In the genomic region with DNA sequence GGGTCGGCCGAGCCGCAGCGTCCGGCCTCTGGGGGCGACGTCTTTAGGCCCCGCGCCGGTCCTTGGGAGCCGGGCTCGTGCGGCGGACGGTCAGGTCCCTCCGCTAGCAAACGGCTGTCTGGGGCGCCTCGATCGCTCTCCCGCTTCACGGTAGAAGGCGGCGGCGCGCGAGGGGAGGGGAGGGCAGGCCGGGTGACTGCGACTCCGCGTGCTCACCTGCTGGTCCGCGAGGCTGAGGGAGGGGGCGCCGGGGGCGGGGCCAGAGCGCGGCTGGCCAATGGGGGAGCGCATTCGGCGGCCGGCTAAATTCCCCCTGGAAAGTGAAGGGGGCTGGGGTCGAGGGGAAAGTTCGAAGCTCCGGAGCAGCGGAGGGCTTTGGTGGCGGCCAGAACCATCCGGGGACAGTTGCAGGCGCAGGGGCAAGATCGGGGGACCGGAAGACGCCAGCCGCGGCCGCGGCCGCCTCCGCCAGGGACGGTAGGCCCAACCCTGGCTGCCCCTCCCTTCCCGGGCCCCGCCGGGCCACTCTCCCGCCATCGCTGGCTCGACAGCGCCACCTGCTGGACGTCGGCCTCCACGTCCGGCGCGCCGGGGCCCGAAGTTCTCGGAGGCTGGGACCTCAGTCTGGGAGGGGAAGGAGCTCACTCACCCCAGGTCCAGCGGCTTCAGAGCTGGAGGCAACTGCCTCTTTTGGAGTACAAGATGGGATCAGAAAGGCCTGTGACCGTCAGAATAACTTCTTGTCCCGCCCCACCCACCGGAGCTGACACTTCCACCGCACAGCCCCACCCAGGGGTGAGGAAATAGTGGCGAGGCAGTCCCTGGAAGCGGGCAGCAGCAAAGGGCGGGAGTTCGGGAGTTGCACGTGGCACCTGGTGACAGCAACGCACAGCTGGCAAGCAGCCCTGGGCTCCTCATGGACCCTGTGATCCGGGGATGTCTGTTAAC, we compare ENCODE assay signal across 8 cellular contexts. TPM values are rescaled to one million over a fixed set of nuclear protein-coding genes. Genes with fewer than 3 reads are reported as not detected.
DNase-seq lines count a peak whose midpoint lies in the region; ATAC-seq and TF ChIP-seq lines count a peak whose summit lies in the region.

No MANE protein-coding gene starts in this region.

- H3K27me3 ChIP-seq in ascending aorta: no peaks in the 10 kb centered on the region
- no peaks in the 10 kb centered on the region for H3K27me3 ChIP-seq in vagina

- H3K27ac ChIP-seq in ascending aorta (peak overlapping the region; percentile 68 to 77), vagina (peak overlapping the region; percentile 58)

- peak; percentile 80 for TF ChIP-seq CTCF in GM12875 (IDR thresholded peaks at IDR 0.05; ENCODE audit: borderline replicate concordance, insufficient read depth, low read depth, low read length)
- TF ChIP-seq CTCF in ascending aorta (IDR thresholded peaks at IDR 0.05): peak; percentile 84 to 89 (median 88)
- peak; percentile 63 to 82 (median 79) for TF ChIP-seq CTCF in vagina (IDR thresholded peaks at IDR 0.05)

- H3K36me3 ChIP-seq in ascending aorta: no peaks in the 10 kb centered on the region
- H3K36me3 ChIP-seq in vagina: no peaks in the 10 kb centered on the region

- H3K4me1 ChIP-seq in ascending aorta (peaks cover 0 to 2% of the 10 kb centered on the region in 2 donors), vagina (peaks cover 5% of the 10 kb centered on the region)

- H3K9me3 ChIP-seq in ascending aorta (no peaks in the 10 kb centered on the region), vagina (no peaks in the 10 kb centered on the region)

- intact Hi-C loops in ascending aorta (cut with DNase I): loop anchor here (1.0 to 5.0 kb wide), 6 partner anchors 78 to 456 kb away; a partner anchor contains a TSS
- intact Hi-C loops in vagina (cut with DNase I): loop anchor here (1.0 kb wide), 1 partner anchor 134 kb away; no protein-coding TSS in a partner anchor

- ATAC-seq in HG02642 (IDR thresholded peaks at IDR 0.05; ENCODE audit: poor library complexity, unreplicated experiment): peak; percentile 96

- peak; percentile 49 for DNase-seq in NCI-H1092 (lab: John Stamatoyannopoulos, UW)
- DNase-seq in T-helper 2 cell: peak; percentile 68 to 73 (median 72)
- peak in 1 of 2 donors; percentile 86 for DNase-seq in ascending aorta (ENCODE audit: low spot score in 2 of 2)
- DNase-seq in hepatic stellate cell (ENCODE audit: low spot score): peak; percentile 93
- peak; percentile 10 for DNase-seq in renal cortical epithelial cell (ENCODE audit: low read depth)
- peak in 1 of 2 donors; percentile 88 for DNase-seq in vagina (ENCODE audit: extremely low spot score in 2 of 2)

- H3K4me3 ChIP-seq in GM12875 (ENCODE audit: low read depth, low read length): peak overlapping the region; percentile 57
- peak overlapping the region; percentile 48 to 65 for H3K4me3 ChIP-seq in ascending aorta
- H3K4me3 ChIP-seq in vagina: peak overlapping the region; percentile 45 to 52

- TF ChIP-seq POLR2A in vagina (IDR thresholded peaks at IDR 0.05): no peak

RNA-seq across cellular contexts. Expression of a gene that starts 49.9 kb away (rescaled TPM):
- total RNA-seq in ascending aorta: 25.7 TPM
- total RNA-seq in renal cortical epithelial cell: 22.7 and 23.3 TPM in 2 replicates
- total RNA-seq in vagina: 14.7 TPM
